In the genomic region with DNA sequence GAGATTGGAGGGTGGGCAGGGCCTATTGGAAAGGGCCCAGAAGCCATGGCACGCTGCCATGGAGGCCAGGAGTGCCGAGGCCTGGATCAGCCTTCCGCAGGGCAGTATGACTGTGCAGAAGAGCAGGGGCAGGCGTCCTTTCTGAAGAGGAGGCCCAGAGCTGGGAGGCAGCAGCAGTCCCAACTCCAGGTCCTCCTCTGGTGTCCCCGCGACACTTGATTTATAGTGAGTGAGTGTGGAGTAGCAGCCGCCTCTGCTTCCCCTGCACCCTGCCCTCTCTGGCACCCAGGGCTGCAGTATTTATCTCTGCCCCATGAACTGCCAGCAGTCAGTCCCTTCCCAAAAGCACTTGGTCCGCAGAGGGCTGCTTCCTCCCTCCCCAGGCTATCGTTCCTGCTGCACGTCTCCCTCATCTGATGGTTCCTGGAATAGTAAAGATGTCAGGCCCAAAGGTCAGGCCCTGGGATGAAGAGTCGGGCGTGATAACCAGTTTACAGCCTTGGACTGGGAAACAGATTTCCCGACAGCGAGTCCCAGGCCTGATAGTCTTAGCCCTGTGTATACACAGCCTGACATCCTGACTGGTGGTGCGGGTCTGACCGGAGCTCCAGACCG, we compare ENCODE assay signal across 11 cellular contexts. TPM values are rescaled to one million over a fixed set of nuclear protein-coding genes. Genes with fewer than 3 reads are reported as not detected.
DNase-seq lines count a peak whose midpoint lies in the region; ATAC-seq and TF ChIP-seq lines count a peak whose summit lies in the region.
"Had no signal": no experiment of that assay in that cellular context is flagged by ENCODE, and none has a peak within 500 bp of the region (broad histone marks: within the 10 kb centered on the region; RNA-seq: fewer than 3 reads in every experiment).

No MANE protein-coding gene starts in this region.

- H3K36me3 Mint-ChIP-seq in Caco-2 (ENCODE audit: insufficient read depth, unreplicated experiment), result peaks cover 76% of the 10 kb centered on the region
- H3K36me3 Mint-ChIP-seq in activated CD4-positive, alpha-beta memory T cell treated with anti-CD3 and anti-CD28 coated beads for 36 hours, result peaks cover 54% of the 10 kb centered on the region

- H2AK5ac ChIP-seq in trophoblast cell (ENCODE audit: low read length), result peak overlapping the region; percentile 34

- H3K27ac ChIP-seq in trophoblast cell (ENCODE audit: low read depth, low read length), result peak overlapping the region; percentile 48
- H3K27ac ChIP-seq in coronary artery, result peak overlapping the region in 1 of 2 donors; percentile 16

- no peak for TF ChIP-seq CTCF in Caco-2 (IDR thresholded peaks at IDR 0.05; ENCODE audit: insufficient read depth in 1 of 2, low read depth in 1 of 2, low read length in 1 of 2, severe bottlenecking in 1 of 2, unreplicated experiment in 1 of 2)
- TF ChIP-seq CTCF in coronary artery (IDR thresholded peaks at IDR 0.05), result no peak

- no peaks in the 10 kb centered on the region for H3K27me3 Mint-ChIP-seq in Caco-2 (ENCODE audit: insufficient read depth, unreplicated experiment)
- H3K27me3 Mint-ChIP-seq in activated CD4-positive, alpha-beta memory T cell treated with anti-CD3 and anti-CD28 coated beads for 36 hours, result no peaks in the 10 kb centered on the region

- H3K36me3 ChIP-seq in Caco-2 (ENCODE audit: control insufficient read depth, insufficient read depth, low read length), result peaks cover 7% of the 10 kb centered on the region
- H3K36me3 ChIP-seq in trophoblast cell (ENCODE audit: control insufficient read depth in 1 of 2, insufficient read depth in 2 of 2, low read length in 2 of 2), result peaks cover 19 to 44% of the 10 kb centered on the region in 2 experiments

- H3K27me3 ChIP-seq in Caco-2 (replicated peaks; ENCODE audit: control insufficient read depth, insufficient read depth, low read length) (no peaks in the 10 kb centered on the region), trophoblast cell (ENCODE audit: insufficient read depth, low read length) (no peaks in the 10 kb centered on the region)

- no peak overlapping the region for H3K9ac ChIP-seq in trophoblast cell (ENCODE audit: low read length)

- no peaks in the 10 kb centered on the region for H3K9me3 ChIP-seq in Caco-2
- no peaks in the 10 kb centered on the region for H3K9me3 ChIP-seq in trophoblast cell (ENCODE audit: insufficient read depth, low read depth, low read length)

- peaks cover 14% of the 10 kb centered on the region for H3K79me2 ChIP-seq in trophoblast cell (ENCODE audit: control insufficient read depth, insufficient read depth, low read length, poor library complexity)

- no peak overlapping the region for H2BK5ac ChIP-seq in trophoblast cell (ENCODE audit: low read depth, low read length, poor library complexity)

- H3K27ac Mint-ChIP-seq in Caco-2 (ENCODE audit: unreplicated experiment), result peak overlapping the region; percentile 72
- H3K27ac Mint-ChIP-seq in activated CD4-positive, alpha-beta memory T cell treated with anti-CD3 and anti-CD28 coated beads for 36 hours, result peak overlapping the region; percentile 57

- peak overlapping the region; percentile 54 for H4K91ac ChIP-seq in trophoblast cell (ENCODE audit: low read depth, low read length)

- H4K12ac ChIP-seq in trophoblast cell (ENCODE audit: low read depth, low read length), result no peak overlapping the region

- H3K4me2 ChIP-seq in trophoblast cell (ENCODE audit: low read length), result no peak overlapping the region

- H3K4me1 Mint-ChIP-seq in Caco-2 (ENCODE audit: low read depth, unreplicated experiment), result peaks cover 29% of the 10 kb centered on the region
- H3K4me1 Mint-ChIP-seq in activated CD4-positive, alpha-beta memory T cell treated with anti-CD3 and anti-CD28 coated beads for 36 hours (ENCODE audit: low read depth), result peaks cover 90% of the 10 kb centered on the region

- intact Hi-C loops in Caco-2 (cut with micrococcal nuclease; ENCODE audit: unreplicated experiment) (loop anchor here (1.0 kb wide), 1 partner anchor 10 kb away; no protein-coding TSS in a partner anchor), left ventricle myocardium superior (cut with micrococcal nuclease) (no loop called here)
- intact Hi-C loops in activated CD4-positive, alpha-beta memory T cell treated with anti-CD3 and anti-CD28 coated beads for 36 hours (cut with micrococcal nuclease), result no loop called here

- CTCF ChIA-PET in Caco-2 (lab: Charles Lee), result interaction anchor here (0.6 to 2.9 kb wide), 7 partner anchors 10 to 390 kb away, joined by 3 to 19 read pairs (median 6); partner anchors contain the start of gene TK1
- CTCF ChIA-PET in activated CD4-positive, alpha-beta memory T cell treated with anti-CD3 and anti-CD28 coated beads for 36 hours (lab: Charles Lee), result interaction anchor here (0.7 to 1.9 kb wide), 5 partner anchors 15 to 305 kb away, joined by 3 to 8 read pairs (median 4); no protein-coding TSS in a partner anchor

- no peak overlapping the region for H3K23ac ChIP-seq in trophoblast cell (ENCODE audit: low read length)

- H3K14ac ChIP-seq in trophoblast cell (ENCODE audit: low read length), result peak overlapping the region; percentile 11

- H3K9me3 Mint-ChIP-seq in Caco-2 (ENCODE audit: unreplicated experiment), result no peaks in the 10 kb centered on the region
- H3K9me3 Mint-ChIP-seq in activated CD4-positive, alpha-beta memory T cell treated with anti-CD3 and anti-CD28 coated beads for 36 hours, result no peaks in the 10 kb centered on the region

- POLR2A ChIA-PET in Caco-2 (lab: Charles Lee), result no interaction called here
- POLR2A ChIA-PET in activated CD4-positive, alpha-beta memory T cell treated with anti-CD3 and anti-CD28 coated beads for 36 hours (lab: Charles Lee), result interaction anchor here (1.0 to 1.3 kb wide), 2 partner anchors 9 to 47 kb away, joined by 3 read pairs; no protein-coding TSS in a partner anchor

- H3K4me3 Mint-ChIP-seq in Caco-2 (ENCODE audit: unreplicated experiment), result no peak overlapping the region
- H3K4me3 Mint-ChIP-seq in activated CD4-positive, alpha-beta memory T cell treated with anti-CD3 and anti-CD28 coated beads for 36 hours, result no peak overlapping the region

- H3K4ac ChIP-seq in trophoblast cell (ENCODE audit: low read depth, low read length), result peak overlapping the region; percentile 37

- peak; percentile 74 to 84 for DNase-seq in Caco-2
- DNase-seq in activated CD4-positive, alpha-beta memory T cell treated with anti-CD3 and anti-CD28 coated beads for 36 hours, result no peak
- DNase-seq in left ventricle myocardium superior, result peak; percentile 63
- no peak for DNase-seq in trophoblast cell
- DNase-seq in coronary artery (ENCODE audit: low spot score), result no peak
- DNase-seq in NCI-H1092 (lab: John Stamatoyannopoulos, UW), result no peak
- DNase-seq: anterior cingulate cortex, IMR-90, NCI-H2081 had no signal

- H3K4me3 ChIP-seq in Caco-2 (ENCODE audit: low read depth, low read length), result no peak overlapping the region
- no peak overlapping the region for H3K4me3 ChIP-seq in trophoblast cell (ENCODE audit: low read depth, low read length)
- H3K4me3 ChIP-seq in coronary artery, result no peak overlapping the region

- H2AFZ ChIP-seq in trophoblast cell (ENCODE audit: insufficient read depth, low read length, poor library complexity), result no peak overlapping the region

- ATAC-seq in left ventricle myocardium superior (peak; percentile 78), HG03521 (IDR thresholded peaks at IDR 0.05; ENCODE audit: unreplicated experiment) (no peak), GM19455 (IDR thresholded peaks at IDR 0.05; ENCODE audit: unreplicated experiment) (no peak)

- peak overlapping the region; percentile 15 for H2BK120ac ChIP-seq in trophoblast cell (ENCODE audit: insufficient read depth, low read length, poor library complexity)

- H4K8ac ChIP-seq in trophoblast cell (ENCODE audit: low read depth, low read length), result peak overlapping the region; percentile 2

- peak overlapping the region; percentile 58 for H3K18ac ChIP-seq in trophoblast cell (ENCODE audit: low read length)

- H3K79me1 ChIP-seq in trophoblast cell (ENCODE audit: low read length), result peaks cover 20% of the 10 kb centered on the region

- peak overlapping the region; percentile 32 for H2BK12ac ChIP-seq in trophoblast cell (ENCODE audit: low read length)

- no TSS peak for BruUV-seq in Caco-2 (replicated peaks; lab: Mats Ljungman, UMichigan)

- H3K4me1 ChIP-seq in Caco-2 (peaks cover 51% of the 10 kb centered on the region), trophoblast cell (ENCODE audit: control insufficient read depth in 1 of 2, insufficient read depth in 2 of 2, low read length in 2 of 2) (peaks cover 27 to 45% of the 10 kb centered on the region in 2 experiments)

- WGBS in trophoblast cell (ENCODE audit: extremely low coverage, insufficient coverage, insufficient read length), result no CpG with 5 or more reads among the region's 17 CpGs

RNA-seq across cellular contexts. Expression of gene PGS1, which starts 32.9 kb away (rescaled TPM):
- total RNA-seq in Caco-2 (2022) (54.1 and 55.2 TPM in 2 replicates), left ventricle myocardium superior (18.3 TPM)
- total RNA-seq in activated CD4-positive, alpha-beta memory T cell treated with anti-CD3 and anti-CD28 coated beads for 36 hours, result 10 to 100 TPM; 75.8 to 78.1 TPM
- 23.9 and 26.5 TPM in 2 replicates for polyA plus RNA-seq in trophoblast cell (2013)

RNA-seq across cellular contexts. Expression of gene SOCS3, which starts 51.5 kb away (rescaled TPM):
- total RNA-seq in Caco-2 (2022), result 11.3 and 12.8 TPM in 2 replicates
- total RNA-seq in activated CD4-positive, alpha-beta memory T cell treated with anti-CD3 and anti-CD28 coated beads for 36 hours, result 100 to 1,000 TPM; 162 to 167 TPM
- total RNA-seq in left ventricle myocardium superior, result 11.1 TPM
- 33.2 and 33.8 TPM in 2 replicates for polyA plus RNA-seq in trophoblast cell (2013)

Comparison
In these comparisons a context has a peak if more than half of its experiments do, and no peak if none do; other contexts are left out.
1. DNase-seq: peak in Caco-2 (2 of 2) and left ventricle myocardium superior (single experiment); none in activated CD4-positive, alpha-beta memory T cell treated with anti-CD3 and anti-CD28 coated beads for 36 hours (single experiment), trophoblast cell (0 of 2), coronary artery (single experiment) and NCI-H1092 (single experiment).
2. RNA of gene SOCS3, which starts 51.5 kb away (total RNA-seq): 162 to 167 TPM in activated CD4-positive, alpha-beta memory T cell treated with anti-CD3 and anti-CD28 coated beads for 36 hours; 11.3 to 12.8 TPM in Caco-2 and 11.1 TPM in left ventricle myocardium superior (single experiment); every median in the first group is over 10 times any median in the second.